1 cellular context compared by ENCODE assay signal in genomic region chr1:100075773-100076172, GRCh38.
TF ChIP-seq lines count a peak whose summit lies in the region.

No MANE protein-coding gene starts in this region.

TF ChIP-seq in GM12878, 131 proteins besides CTCF, POLR2A, EP300 and RAD21 (continued from another document):
- TF ChIP-seq, protein P1, sequence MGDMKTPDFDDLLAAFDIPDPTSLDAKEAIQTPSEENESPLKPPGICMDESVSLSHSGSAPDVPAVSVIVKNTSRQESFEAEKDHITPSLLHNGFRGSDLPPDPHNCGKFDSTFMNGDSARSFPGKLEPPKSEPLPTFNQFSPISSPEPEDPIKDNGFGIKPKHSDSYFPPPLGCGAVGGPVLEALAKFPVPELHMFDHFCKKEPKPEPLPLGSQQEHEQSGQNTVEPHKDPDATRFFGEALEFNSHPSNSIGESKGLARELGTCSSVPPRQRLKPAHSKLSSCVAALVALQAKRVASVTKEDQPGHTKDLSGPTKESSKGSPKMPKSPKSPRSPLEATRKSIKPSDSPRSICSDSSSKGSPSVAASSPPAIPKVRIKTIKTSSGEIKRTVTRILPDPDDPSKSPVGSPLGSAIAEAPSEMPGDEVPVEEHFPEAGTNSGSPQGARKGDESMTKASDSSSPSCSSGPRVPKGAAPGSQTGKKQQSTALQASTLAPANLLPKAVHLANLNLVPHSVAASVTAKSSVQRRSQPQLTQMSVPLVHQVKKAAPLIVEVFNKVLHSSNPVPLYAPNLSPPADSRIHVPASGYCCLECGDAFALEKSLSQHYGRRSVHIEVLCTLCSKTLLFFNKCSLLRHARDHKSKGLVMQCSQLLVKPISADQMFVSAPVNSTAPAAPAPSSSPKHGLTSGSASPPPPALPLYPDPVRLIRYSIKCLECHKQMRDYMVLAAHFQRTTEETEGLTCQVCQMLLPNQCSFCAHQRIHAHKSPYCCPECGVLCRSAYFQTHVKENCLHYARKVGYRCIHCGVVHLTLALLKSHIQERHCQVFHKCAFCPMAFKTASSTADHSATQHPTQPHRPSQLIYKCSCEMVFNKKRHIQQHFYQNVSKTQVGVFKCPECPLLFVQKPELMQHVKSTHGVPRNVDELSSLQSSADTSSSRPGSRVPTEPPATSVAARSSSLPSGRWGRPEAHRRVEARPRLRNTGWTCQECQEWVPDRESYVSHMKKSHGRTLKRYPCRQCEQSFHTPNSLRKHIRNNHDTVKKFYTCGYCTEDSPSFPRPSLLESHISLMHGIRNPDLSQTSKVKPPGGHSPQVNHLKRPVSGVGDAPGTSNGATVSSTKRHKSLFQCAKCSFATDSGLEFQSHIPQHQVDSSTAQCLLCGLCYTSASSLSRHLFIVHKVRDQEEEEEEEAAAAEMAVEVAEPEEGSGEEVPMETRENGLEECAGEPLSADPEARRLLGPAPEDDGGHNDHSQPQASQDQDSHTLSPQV (IDR thresholded peaks at IDR 0.05) = no peak
- no peak for TF ChIP-seq REST (IDR thresholded peaks at IDR 0.05; ENCODE audit: low read depth, low read length)
- peak; percentile 89 for TF ChIP-seq JUND (IDR thresholded peaks at IDR 0.05; ENCODE audit: low read depth, low read length)
- TF ChIP-seq MTA2 (IDR thresholded peaks at IDR 0.05; ENCODE audit: low read depth) = peak; percentile 85
- no peak for TF ChIP-seq EGR1 (IDR thresholded peaks at IDR 0.05; ENCODE audit: borderline replicate concordance in 1 of 2, low read depth in 2 of 2, low read length in 2 of 2)
- no peak for TF ChIP-seq SUPT20H (IDR thresholded peaks at IDR 0.05; ENCODE audit: borderline replicate concordance, control insufficient read depth, low read depth, low read length)
- TF ChIP-seq STAT3 (IDR thresholded peaks at IDR 0.05; ENCODE audit: low read depth, low read length) = no peak
- TF ChIP-seq MAX (IDR thresholded peaks at IDR 0.05; ENCODE audit: low read depth, low read length) = no peak
- TF ChIP-seq POU2F2 (IDR thresholded peaks at IDR 0.05; ENCODE audit: borderline replicate concordance, low read depth, low read length) = 0 out of 3 replicates have a peak, but pooled peaks have one; percentile 11
TF ChIP-seq in GM12878: peak in this region for 43.
